ENCODE assay signal across 8 cellular contexts in genomic region chr1:43349594-43350306, GRCh38. TPM values are rescaled to one million over a fixed set of nuclear protein-coding genes. Genes with fewer than 3 reads are reported as not detected.
DNase-seq lines count a peak whose midpoint lies in the region; ATAC-seq, FAIRE-seq and TF ChIP-seq lines count a peak whose summit lies in the region.

No MANE protein-coding gene starts in this region.

- H2AFZ ChIP-seq in parathyroid adenoma: peak overlapping the region; percentile 94

- no peaks in the 10 kb centered on the region for H3K9me3 ChIP-seq in parathyroid adenoma (ENCODE audit: control insufficient read depth, low read length)

- no peak for ATAC-seq in T-cell (replicated peaks in 1 of 4)

- no peaks in the 10 kb centered on the region for H3K27me3 ChIP-seq in parathyroid adenoma (ENCODE audit: control insufficient read depth, insufficient read depth, low read length)

- no peaks in the 10 kb centered on the region for H3K79me2 ChIP-seq in parathyroid adenoma

- H3K4me1 Mint-ChIP-seq in T-cell: peaks cover 4 to 15% (median 6%) of the 10 kb centered on the region in 3 donors

- CTCF ChIA-PET in T-cell (lab: Charles Lee): no interaction called here

- peak overlapping the region; percentile 70 to 77 (median 76) for H3K4me3 Mint-ChIP-seq in T-cell

- H3K4me1 ChIP-seq in parathyroid adenoma: peaks cover 3% of the 10 kb centered on the region

- POLR2A ChIA-PET in T-cell (lab: Charles Lee): no interaction called here

- H3K27ac ChIP-seq in parathyroid adenoma: peak overlapping the region; percentile 96

- peak overlapping the region; percentile 62; the same call in 1 of the 2 replicates for H3K4me3 ChIP-seq in GM08714 (ENCODE audit: low read length)
- peak overlapping the region; percentile 53 for H3K4me3 ChIP-seq in fibroblast of pulmonary artery (replicated peaks; ENCODE audit: low read depth, low read length)
- peak overlapping the region; percentile 56 for H3K4me3 ChIP-seq in parathyroid adenoma (ENCODE audit: low read depth, low read length)

- FAIRE-seq in urothelium cell line (lab: Jason Lieb, UNC): no peak

- no peaks in the 10 kb centered on the region for H3K9me3 Mint-ChIP-seq in T-cell

- H3K4me2 ChIP-seq in parathyroid adenoma (ENCODE audit: low read length): peak overlapping the region; percentile 90

- peaks cover 3% of the 10 kb centered on the region for H3K36me3 Mint-ChIP-seq in T-cell

- H3K27me3 Mint-ChIP-seq in T-cell: no peaks in the 10 kb centered on the region

- no peak for TF ChIP-seq CTCF in fibroblast of pulmonary artery (IDR thresholded peaks at IDR 0.05; ENCODE audit: low read length, missing control alignments)
- no peak for TF ChIP-seq CTCF in parathyroid adenoma (IDR thresholded peaks at IDR 0.05)

- no peaks in the 10 kb centered on the region for H3K36me3 ChIP-seq in parathyroid adenoma (ENCODE audit: control insufficient read depth, insufficient read depth, low read length)

- H3K9ac ChIP-seq in parathyroid adenoma: no peak overlapping the region

- peak overlapping the region; percentile 77 to 81 for H3K27ac Mint-ChIP-seq in T-cell

- DNase-seq in T-cell: no peak
- peak; percentile 21 for DNase-seq in fibroblast of pulmonary artery (ENCODE audit: low read depth)
- no peak for DNase-seq in islet precursor cell
- no peak for DNase-seq in activated CD4-positive, CD25-positive, alpha-beta regulatory T cell treated with anti-CD3 and anti-CD28 coated beads, Interleukin-2, amount 50 U/mL, for 72 hours
- no peak for DNase-seq in urothelium cell line (ENCODE audit: low spot score)
- no peak for DNase-seq in cortex of kidney (lab: John Stamatoyannopoulos, UW)

RNA-seq across cellular contexts. Expression of gene CDC20, which starts 9.0 kb away (rescaled TPM):
- total RNA-seq in T-cell: 1 to 10 TPM in 4 of 5 donors, under 1 TPM in 1; 0.88 to 2.8 (median 1.9) TPM

RNA-seq across cellular contexts. Expression of gene MPL, which starts 12.1 kb away (rescaled TPM):
- under 1 TPM in 3 of 5 donors, not detected in 2; 0.26 to 0.63 (median 0.61) TPM for total RNA-seq in T-cell

RNA-seq across cellular contexts. Expression of gene ELOVL1, which starts 18.1 kb away (rescaled TPM):
- total RNA-seq in T-cell: 10 to 100 TPM; 32.3 to 49.2 (median 45.1) TPM

RNA-seq across cellular contexts. Expression of gene MED8, which starts 39.9 kb away (rescaled TPM):
- total RNA-seq in T-cell: 10 to 100 TPM; 11.4 to 32.9 (median 29.5) TPM

RNA-seq across cellular contexts. Expression of gene SZT2, which starts 39.9 kb away (rescaled TPM):
- total RNA-seq in T-cell: 100 to 1,000 TPM; 106 to 137 (median 130) TPM
